11 cellular contexts compared by ENCODE assay signal in the genomic region with DNA sequence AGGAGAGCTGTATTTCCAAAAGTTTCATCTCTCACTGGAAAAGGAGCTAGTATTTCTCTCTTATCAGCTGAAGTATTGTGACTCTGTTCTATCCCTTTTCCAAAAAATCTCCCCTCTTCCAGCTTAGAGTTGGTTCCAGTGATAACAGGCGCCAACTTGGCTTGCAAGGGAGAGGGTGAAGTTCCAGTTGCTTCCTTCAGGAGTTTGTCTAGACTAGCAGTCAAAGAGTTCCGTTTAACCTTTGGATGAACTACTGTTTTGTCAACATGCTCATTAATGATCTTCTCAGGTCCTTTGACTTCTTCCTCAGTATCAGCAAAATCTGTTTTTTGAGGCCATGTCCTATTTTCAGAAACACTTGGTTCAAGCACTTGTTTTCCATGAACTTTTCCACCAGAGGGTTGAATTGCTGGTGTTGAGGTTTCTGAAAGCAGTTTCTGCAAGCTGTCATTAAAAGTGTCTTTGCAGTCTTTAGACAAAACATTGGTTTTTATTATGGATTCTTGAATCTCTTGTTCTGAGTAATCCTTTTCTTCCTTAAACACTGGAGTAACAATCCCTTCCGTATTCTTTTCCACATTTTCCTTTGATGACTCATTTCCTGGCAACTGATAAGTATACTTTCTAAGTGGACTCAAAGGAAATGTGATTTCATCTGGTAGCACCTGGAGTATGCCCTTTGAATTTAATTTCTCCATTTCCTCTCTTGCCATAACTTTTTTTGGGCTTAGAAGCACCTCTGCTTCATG. TPM values are rescaled to one million over a fixed set of nuclear protein-coding genes. Genes with fewer than 3 reads are reported as not detected.
A peak's percentile ranks its signal among the peaks of the same experiment; 100 is the strongest.
DNase-seq lines count a peak whose midpoint lies in the region; TF ChIP-seq lines count a peak whose summit lies in the region.
"Had no signal": no experiment of that assay in that cellular context is flagged by ENCODE, and none has a peak within 500 bp of the region (broad histone marks: within the 10 kb centered on the region; RNA-seq: fewer than 3 reads in every experiment).

No MANE protein-coding gene starts in this region.

- DNase-seq in DMS 273 (lab: John Stamatoyannopoulos, UW; ENCODE audit: unreplicated experiment) (peak; percentile 1), DMS 273 treated with DMSO at 0.1 percent for 48 hours (lab: John Stamatoyannopoulos, UW) (no peak), SW 1271 (lab: John Stamatoyannopoulos, UW) (peak; percentile 77 to 94), fibroblast of the conjunctiva (ENCODE audit: low read depth) (peak; percentile 23), smooth muscle cell of the brain vasculature (ENCODE audit: low read depth, low spot score) (peak; percentile 21), ureter (ENCODE audit: low spot score) (no peak), GM19240 (ENCODE audit: insufficient read length, low spot score) (no peak), esophagus muscularis mucosa (ENCODE audit: extremely low spot score) (no peak)
- DNase-seq: activated CD4-positive, alpha-beta memory T cell treated with anti-CD3 and anti-CD28 coated beads, Interleukin-2, amount 10 ng/mL, durations not matched to agents 7 days and 5 days had no signal

- intact Hi-C loops in esophagus muscularis mucosa (cut with DNase I): no loop called here

- H3K4me3 ChIP-seq in esophagus muscularis mucosa: no peak overlapping the region
- H3K4me3 ChIP-seq: prostate gland had no signal

- no peak overlapping the region for H3K27ac ChIP-seq in esophagus muscularis mucosa (replicated peaks in 1 of 4)
- H3K27ac ChIP-seq: 22Rv1, prostate gland had no signal

- H3K9me3 ChIP-seq in esophagus muscularis mucosa: no peaks in the 10 kb centered on the region
- H3K9me3 ChIP-seq: prostate gland had no signal

- WGBS in esophagus muscularis mucosa: 73% methylated on average over 3 of the region's 3 CpGs

- TF ChIP-seq EP300 in esophagus muscularis mucosa (IDR thresholded peaks at IDR 0.05): no peak

- no peaks in the 10 kb centered on the region for H3K36me3 ChIP-seq in esophagus muscularis mucosa
- H3K36me3 ChIP-seq: prostate gland had no signal

- no peak for TF ChIP-seq CTCF in esophagus muscularis mucosa (IDR thresholded peaks at IDR 0.05)

- H3K4me1 ChIP-seq in esophagus muscularis mucosa: no peaks in the 10 kb centered on the region
- H3K4me1 ChIP-seq: prostate gland had no signal

- TF ChIP-seq POLR2A in esophagus muscularis mucosa (IDR thresholded peaks at IDR 0.05; ENCODE audit: low read depth): no peak

- H3K27me3 ChIP-seq in esophagus muscularis mucosa: no peaks in the 10 kb centered on the region

RNA-seq across cellular contexts. Expression of gene CCDC89, which starts 39.7 kb away (rescaled TPM):
- total RNA-seq in ureter (2.5 TPM), esophagus muscularis mucosa (1 to 10 TPM in 3 of 4 donors, under 1 TPM in 1; 0.83 to 2.9 (median 2.5) TPM)

Comparison
In these comparisons a context has a peak if more than half of its experiments do, and no peak if none do; other contexts are left out.
1. DNase-seq: peak in DMS 273 (single experiment), SW 1271 (2 of 2), fibroblast of the conjunctiva (single experiment) and smooth muscle cell of the brain vasculature (single experiment); none in DMS 273 treated with DMSO at 0.1 percent for 48 hours (single experiment), ureter (single experiment), GM19240 (single experiment) and esophagus muscularis mucosa (single experiment).